In the genomic region with DNA sequence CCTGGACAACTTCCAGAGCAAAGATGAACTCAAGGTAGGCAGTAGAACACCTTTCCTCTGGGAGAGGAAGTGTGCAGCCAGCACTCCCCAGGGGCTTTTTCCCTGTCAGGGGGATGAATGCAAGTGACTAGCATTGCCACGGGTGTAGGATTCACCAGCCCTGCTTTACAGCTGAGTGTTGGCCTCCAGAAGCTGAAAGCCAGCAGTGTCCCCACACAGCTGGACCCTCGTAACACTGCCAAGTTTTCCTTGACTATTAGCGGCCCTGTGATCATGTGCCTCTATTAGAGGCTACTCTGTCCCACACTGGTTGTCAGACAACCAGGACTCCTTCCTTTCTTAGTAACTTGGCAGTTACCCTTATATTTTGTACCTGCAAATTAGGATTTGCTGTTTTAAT, we compare ENCODE assay signal across 22 cellular contexts.
DNase-seq lines count a peak whose midpoint lies in the region; ATAC-seq and TF ChIP-seq lines count a peak whose summit lies in the region.
"Had no signal": no experiment of that assay in that cellular context is flagged by ENCODE, and none has a peak within 500 bp of the region (broad histone marks: within the 10 kb centered on the region; RNA-seq: fewer than 3 reads in every experiment).

No MANE protein-coding gene starts in this region.

- H3K4me3 Mint-ChIP-seq in nephron progenitor cell = no peak overlapping the region
- H3K4me3 Mint-ChIP-seq: GM23338, HFFc6 had no signal

- DNase-seq in hypothalamus (lab: John Stamatoyannopoulos, UW) = peak in 35 of 51 donors; percentile 4 to 78 (median 27)
- peak in 42 of 56 donors; percentile 4 to 69 (median 32) for DNase-seq in nucleus accumbens (lab: John Stamatoyannopoulos, UW)
- DNase-seq in superior temporal gyrus (ENCODE audit: extremely low spot score) = peak; percentile 89
- DNase-seq in NCI-H187 (lab: John Stamatoyannopoulos, UW) = no peak
- DNase-seq in nephron progenitor cell = no peak
- DNase-seq in activated T-cell treated with anti-CD3 and anti-CD28 coated beads for 4 hours = no peak
- DNase-seq: BE2C, Calu3, DND-41, HFFc6, IMR-90, KG1, MG63, NCI-H1105 treated with DMSO at 0.1 percent for 48 hours, NCI-H2029 treated with DMSO at 0.1 percent for 48 hours, NCI-H446 treated with DMSO at 0.1 percent for 48 hours, NCI-H526, PC-9 had no signal

- no peak for ATAC-seq in HG02642 (IDR thresholded peaks at IDR 0.05; ENCODE audit: poor library complexity, unreplicated experiment)
- ATAC-seq: GM23338, Right ventricle myocardium inferior had no signal

- peaks cover 14% of the 10 kb centered on the region for H3K9me3 Mint-ChIP-seq in nephron progenitor cell

- H3K27ac ChIP-seq in cingulate gyrus (ENCODE audit: low read depth, low read length) = peak overlapping the region; percentile 7
- H3K27ac ChIP-seq: PC-9 had no signal

- no peak for TF ChIP-seq CTCF in nephron progenitor cell (IDR thresholded peaks at IDR 0.05)

- peaks cover 3% of the 10 kb centered on the region for H3K27me3 Mint-ChIP-seq in nephron progenitor cell (ENCODE audit: low read depth, poor library complexity)

- H3K27ac Mint-ChIP-seq in nephron progenitor cell = no peak overlapping the region
- H3K27ac Mint-ChIP-seq: GM23338, HFFc6 had no signal

- peaks cover 27% of the 10 kb centered on the region for H3K4me1 Mint-ChIP-seq in nephron progenitor cell
- H3K4me1 Mint-ChIP-seq: GM23338 had no signal

- H3K36me3 Mint-ChIP-seq in nephron progenitor cell (ENCODE audit: low read depth) = peaks cover 12% of the 10 kb centered on the region

Comparison
In these comparisons a context has a peak if more than half of its experiments do, and no peak if none do; other contexts are left out.
1. DNase-seq: peak in hypothalamus (35 of 51), nucleus accumbens (42 of 56) and superior temporal gyrus (single experiment); none in NCI-H187 (0 of 2), nephron progenitor cell (single experiment) and activated T-cell treated with anti-CD3 and anti-CD28 coated beads for 4 hours (single experiment).